Comparison of ENCODE assay signal across 9 cellular contexts in the genomic region with DNA sequence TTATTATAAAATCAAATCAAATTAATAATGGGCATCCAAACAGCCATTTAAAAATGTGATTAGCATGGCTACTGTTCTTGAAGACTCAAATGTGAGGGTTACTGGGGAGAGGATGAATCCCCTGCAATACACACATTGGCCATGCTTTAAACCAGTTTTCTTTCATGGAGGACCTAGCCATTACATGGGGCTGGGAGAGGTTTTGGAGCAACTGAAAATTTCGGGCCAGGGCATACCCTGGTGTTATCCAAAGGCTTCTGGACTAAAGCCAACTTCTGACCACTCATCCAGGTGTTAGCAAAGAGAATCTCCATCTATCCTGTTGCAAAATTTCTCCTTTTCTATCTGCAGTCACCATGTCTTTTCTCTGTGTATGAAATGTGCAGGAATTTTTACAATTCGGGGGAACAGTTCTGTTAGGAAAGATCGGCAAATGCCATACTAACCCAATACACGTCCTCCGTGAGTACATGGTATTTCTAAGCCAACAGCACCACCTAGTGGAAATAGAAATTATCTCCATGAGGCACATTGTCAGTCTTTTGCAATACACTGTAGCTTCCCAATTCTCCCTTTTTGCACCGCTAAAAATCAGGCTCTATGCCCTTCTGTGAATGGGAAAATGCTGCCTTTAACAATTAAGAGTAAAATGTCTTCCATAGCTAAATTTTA. TPM values are rescaled to one million over a fixed set of nuclear protein-coding genes. Genes with fewer than 3 reads are reported as not detected.
DNase-seq lines count a peak whose midpoint lies in the region; ATAC-seq and TF ChIP-seq lines count a peak whose summit lies in the region.
"Had no signal": no experiment of that assay in that cellular context is flagged by ENCODE, and none has a peak within 500 bp of the region (broad histone marks: within the 10 kb centered on the region; RNA-seq: fewer than 3 reads in every experiment).

No MANE protein-coding gene starts in this region.

- H3K27me3 ChIP-seq in suprapubic skin = no peaks in the 10 kb centered on the region

- H3K9me3 ChIP-seq in suprapubic skin = no peaks in the 10 kb centered on the region

- DNase-seq in stimulated activated CD4-positive, alpha-beta T cell treated with anti-CD3 and anti-CD28 coated beads, Interleukin-2, amount 100 ng/mL, for 48 hours = peak; percentile 3 to 26
- no peak for DNase-seq in stimulated activated CD4-positive, alpha-beta T cell treated with anti-CD3 and anti-CD28 coated beads, Interleukin-4, amount 100 ng/mL, for 1 hour
- peak; percentile 84 for DNase-seq in NB4 (ENCODE audit: low read depth)
- no peak for DNase-seq in left cardiac atrium
- DNase-seq in suprapubic skin (ENCODE audit: low spot score in 2 of 2) = no peak

- TF ChIP-seq EP300 in suprapubic skin (IDR thresholded peaks at IDR 0.05) = no peak

- intact Hi-C loops in left cardiac atrium (cut with DNase I) = loop anchor here (5.0 kb wide), 2 partner anchors 437 to 1612 kb away; no protein-coding TSS in a partner anchor

- H3K4me3 ChIP-seq in NB4 (ENCODE audit: low read depth, low read length) = no peak overlapping the region
- H3K4me3 ChIP-seq in WI38 (ENCODE audit: low read depth, low read length) = no peak overlapping the region
- H3K4me3 ChIP-seq in suprapubic skin = no peak overlapping the region

- no peaks in the 10 kb centered on the region for H3K36me3 ChIP-seq in suprapubic skin

- H3K27ac ChIP-seq in suprapubic skin = no peak overlapping the region
- H3K27ac ChIP-seq: epithelial cell of prostate had no signal

- peak; percentile 45 for TF ChIP-seq CTCF in NB4 (IDR thresholded peaks at IDR 0.05; ENCODE audit: low read depth, low read length)
- peak; percentile 19; the same call in 1 of the 2 replicates for TF ChIP-seq CTCF in WI38 (IDR thresholded peaks at IDR 0.05; ENCODE audit: low read depth, low read length)
- peak; percentile 37 to 48 for TF ChIP-seq CTCF in suprapubic skin (IDR thresholded peaks at IDR 0.05)

- ATAC-seq in left cardiac atrium (peak; percentile 73 to 81), HG02840 (IDR thresholded peaks at IDR 0.05; ENCODE audit: low FRiP score, unreplicated experiment) (no peak), GM21515 (IDR thresholded peaks at IDR 0.05; ENCODE audit: unreplicated experiment) (no peak)

- no peaks in the 10 kb centered on the region for H3K4me1 ChIP-seq in suprapubic skin

- 30% methylated on average over 6 of the region's 6 CpGs for WGBS in suprapubic skin

- TF ChIP-seq POLR2A in NB4 (IDR thresholded peaks at IDR 0.05; ENCODE audit: extremely low read depth, insufficient read length) (no peak), suprapubic skin (IDR thresholded peaks at IDR 0.05) (no peak)

RNA-seq across cellular contexts. Expression of gene ZNF107, which starts 47.0 kb away (rescaled TPM):
- total RNA-seq in left cardiac atrium = 1 to 10 TPM; 1.6 to 2.4 TPM
- total RNA-seq in suprapubic skin = 10 to 100 TPM; 14.4 to 22.8 (median 16.5) TPM

RNA-seq across cellular contexts. Expression of gene ZNF680, which starts 56.0 kb away (rescaled TPM):
- total RNA-seq in left cardiac atrium (10 to 100 TPM; 17.9 to 20.7 TPM), suprapubic skin (10 to 100 TPM in 2 of 4 donors, 1 to 10 TPM in 2; 9.6 to 19.3 (median 13.1) TPM)

Comparison
In these comparisons a context has a peak if more than half of its experiments do, and no peak if none do; other contexts are left out.
1. DNase-seq: peak in stimulated activated CD4-positive, alpha-beta T cell treated with anti-CD3 and anti-CD28 coated beads, Interleukin-2, amount 100 ng/mL, for 48 hours (2 of 2) and NB4 (single experiment); none in stimulated activated CD4-positive, alpha-beta T cell treated with anti-CD3 and anti-CD28 coated beads, Interleukin-4, amount 100 ng/mL, for 1 hour (single experiment), left cardiac atrium (single experiment) and suprapubic skin (0 of 2).
2. ATAC-seq: peak in left cardiac atrium (2 of 2); none in HG02840 (single experiment) and GM21515 (single experiment).
3. RNA of gene ZNF107, which starts 47.0 kb away (total RNA-seq): 14.4 to 22.8 TPM in suprapubic skin; 1.6 to 2.4 TPM in left cardiac atrium; every median in the first group is over 4 times any median in the second.
4. Peak in every context shown above with its lines, with median percentiles within 50 percentile points of each other: CTCF ChIP-seq.